In genomic region chr1:234325878-234326492, GRCh38 we compare ENCODE assay signal across 8 cellular contexts. TPM values are rescaled to one million over a fixed set of nuclear protein-coding genes. Genes with fewer than 3 reads are reported as not detected.
DNase-seq lines count a peak whose midpoint lies in the region; ATAC-seq and TF ChIP-seq lines count a peak whose summit lies in the region.

No MANE protein-coding gene starts in this region.

- no peak overlapping the region for H3K9ac ChIP-seq in adipocyte (ENCODE audit: low read length)

- H3K27me3 ChIP-seq in adipocyte (replicated peaks; ENCODE audit: control insufficient read depth, insufficient read depth, low read length) (peaks cover 41% of the 10 kb centered on the region), gastrocnemius medialis (peaks cover 2 to 17% (median 7%) of the 10 kb centered on the region in 3 donors)

- ATAC-seq in GM19351 (IDR thresholded peaks at IDR 0.05; ENCODE audit: unreplicated experiment) (peak; percentile 43), HG03432 (IDR thresholded peaks at IDR 0.05; ENCODE audit: unreplicated experiment) (peak; percentile 22), gastrocnemius medialis (no peak)

- intact Hi-C loops in gastrocnemius medialis (cut with DNase I; ENCODE audit: low total_unique reads), result no loop called here

- peak overlapping the region; percentile 7 for H3K4me3 ChIP-seq in adipocyte (ENCODE audit: low read length)
- H3K4me3 ChIP-seq in gastrocnemius medialis, result peak overlapping the region; percentile 15 to 50 (median 27)

- H3K36me3 ChIP-seq in adipocyte (ENCODE audit: control insufficient read depth, insufficient read depth, low read length, severe bottlenecking) (no peaks in the 10 kb centered on the region), gastrocnemius medialis (no peaks in the 10 kb centered on the region)

- TF ChIP-seq CTCF in gastrocnemius medialis (IDR thresholded peaks at IDR 0.05 in 4 of 5, conservative IDR thresholded peaks at IDR 0.05 in 1 of 5), result no peak

- in situ Hi-C loops in gastrocnemius medialis (cut with MboI; ENCODE audit: low sequenced_read_pairs in 4 of 4) (no loop called here), KBM-7 (cut with MboI; ENCODE audit: low pct_unique_long_range_greater_than_20kb, low sequenced_read_pairs) (no loop called here)

- no peak for TF ChIP-seq POLR2A in gastrocnemius medialis (IDR thresholded peaks at IDR 0.05)

- no peaks in the 10 kb centered on the region for H3K9me3 ChIP-seq in adipocyte (ENCODE audit: control insufficient read depth, low read length)
- no peaks in the 10 kb centered on the region for H3K9me3 ChIP-seq in gastrocnemius medialis

- no peak overlapping the region for H3K27ac ChIP-seq in gastrocnemius medialis

- DNase-seq in adipocyte (ENCODE audit: low read depth) (no peak), gastrocnemius medialis (no peak), NCI-H2227 (lab: John Stamatoyannopoulos, UW; ENCODE audit: unreplicated experiment) (no peak), GM19238 (ENCODE audit: insufficient read length, low spot score) (no peak), KBM-7 (no peak)
- DNase-seq in central memory CD4-positive, alpha-beta T cell, result no peak

- H3K4me1 ChIP-seq in adipocyte (ENCODE audit: control insufficient read depth, insufficient read depth, low read length) (peaks cover 12% of the 10 kb centered on the region), gastrocnemius medialis (no peaks in the 10 kb centered on the region)

RNA-seq across cellular contexts. Expression of gene COA6, which starts 47.3 kb away (rescaled TPM):
- 100 to 1,000 TPM in 1 of 4 donors, 10 to 100 TPM in 3; 53.7 to 113 (median 58.7) TPM for total RNA-seq in gastrocnemius medialis

Comparison
In these comparisons a context has a peak if more than half of its experiments do, and no peak if none do; other contexts are left out.
1. ATAC-seq: peak in GM19351 (single experiment) and HG03432 (single experiment); none in gastrocnemius medialis (0 of 2).